ENCODE assay signal across 11 cellular contexts in the genomic region with DNA sequence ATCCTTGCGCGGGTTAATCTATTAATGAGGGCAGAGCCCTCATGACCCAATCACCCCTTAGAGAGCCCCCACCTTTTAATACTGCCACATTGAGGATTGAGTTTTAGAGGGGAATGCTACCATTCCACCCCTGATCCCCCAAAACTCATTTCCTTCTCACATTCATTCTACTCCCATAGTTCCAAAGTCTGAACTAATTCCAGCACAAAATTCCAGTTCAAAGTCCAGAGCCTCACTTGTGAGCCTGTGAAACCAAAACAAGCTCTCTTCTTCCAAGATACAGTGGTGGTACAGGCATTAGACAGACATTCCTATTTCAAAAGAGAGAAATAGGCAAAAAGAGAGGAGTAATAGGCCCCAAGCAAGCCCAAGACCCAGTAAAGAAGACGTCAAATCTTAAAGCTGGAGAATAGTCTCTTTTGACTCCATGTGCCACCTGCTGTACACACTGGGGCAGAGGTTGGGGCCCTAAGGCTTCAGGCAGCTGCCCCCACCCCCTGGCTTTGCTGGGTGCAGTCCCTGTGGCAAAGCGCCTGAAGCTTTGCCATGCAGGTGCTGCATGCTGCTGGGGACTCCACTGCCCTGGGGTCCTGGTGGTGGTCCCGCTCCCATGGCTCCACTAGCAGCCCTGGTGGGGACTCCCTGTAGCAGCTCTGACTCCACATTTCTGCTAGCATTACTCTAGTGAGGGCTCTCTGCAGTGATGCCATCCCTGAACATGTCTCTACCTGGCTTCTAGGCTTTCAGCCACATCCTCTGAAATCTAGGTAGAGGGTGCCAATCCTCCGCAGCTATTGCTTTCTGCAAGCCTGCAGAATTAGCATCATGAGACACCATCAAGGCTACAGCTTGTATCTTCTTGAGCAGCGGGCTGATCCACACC. TPM values are rescaled to one million over a fixed set of nuclear protein-coding genes. Genes with fewer than 3 reads are reported as not detected.
DNase-seq lines count a peak whose midpoint lies in the region; ATAC-seq and TF ChIP-seq lines count a peak whose summit lies in the region.
"Had no signal": no experiment of that assay in that cellular context is flagged by ENCODE, and none has a peak within 500 bp of the region (broad histone marks: within the 10 kb centered on the region; RNA-seq: fewer than 3 reads in every experiment).

No MANE protein-coding gene starts in this region.

- H3K27ac ChIP-seq in HCT116 (ENCODE audit: low read depth, low read length): no peak overlapping the region
- no peak overlapping the region for H3K27ac ChIP-seq in lower lobe of right lung
- no peak overlapping the region for H3K27ac ChIP-seq in adrenal gland

- H3K4me3 Mint-ChIP-seq in Calu3 (ENCODE audit: low read depth, unreplicated experiment): no peak overlapping the region
- H3K4me3 Mint-ChIP-seq in activated T-helper 17 cell treated with anti-CD3 and anti-CD28 coated beads, Interleukin-2, amount 50 U/mL, for 72 hours: no peak overlapping the region

- POLR2A ChIA-PET in HCT116 (lab: Charles Lee): interaction anchor here (0.7 to 0.9 kb wide), 2 partner anchors 89 to 91 kb away, joined by 3 read pairs; no protein-coding TSS in a partner anchor

- WGBS in adrenal gland, 4 donors: 80 to 94% (median 92%) methylated on average over 3 to 7 of the region's 7 CpGs

- no peaks in the 10 kb centered on the region for H3K9me3 Mint-ChIP-seq in Calu3 (ENCODE audit: low read depth, unreplicated experiment)
- no peaks in the 10 kb centered on the region for H3K9me3 Mint-ChIP-seq in activated T-helper 17 cell treated with anti-CD3 and anti-CD28 coated beads, Interleukin-2, amount 50 U/mL, for 72 hours

- CTCF ChIA-PET in Calu3 (lab: Charles Lee): interaction anchor here (1.0 to 1.6 kb wide), 2 partner anchors 48 to 165 kb away, joined by 3 to 7 read pairs; no protein-coding TSS in a partner anchor
- CTCF ChIA-PET in HCT116 (lab: Charles Lee): interaction anchor here (1.0 kb wide), 1 partner anchor 89 kb away, joined by 4 read pairs; no protein-coding TSS in a partner anchor

- DNase-seq in Calu3 (no peak), HCT116 (ENCODE audit: low read depth, low spot score) (no peak), lower lobe of right lung (no peak), adrenal gland (no peak), NCI-H1694 treated with DMSO at 0.1 percent for 48 hours (lab: John Stamatoyannopoulos, UW) (no peak), islet precursor cell (no peak)
- DNase-seq: effector CD8-positive, alpha-beta T cell; NCI-H2107; retina had no signal

- intact Hi-C loops in Calu3 (cut with micrococcal nuclease; ENCODE audit: unreplicated experiment): no loop called here
- intact Hi-C loops in HCT116 (cut with micrococcal nuclease): no loop called here
- intact Hi-C loops in lower lobe of right lung (cut with DNase I): no loop called here
- intact Hi-C loops in adrenal gland (cut with DNase I): no loop called here

- H3K27me3 Mint-ChIP-seq in Calu3 (ENCODE audit: unreplicated experiment): no peaks in the 10 kb centered on the region
- no peaks in the 10 kb centered on the region for H3K27me3 Mint-ChIP-seq in activated T-helper 17 cell treated with anti-CD3 and anti-CD28 coated beads, Interleukin-2, amount 50 U/mL, for 72 hours

- H3K27me3 ChIP-seq in HCT116 (ENCODE audit: insufficient read depth, low read length): no peaks in the 10 kb centered on the region
- no peaks in the 10 kb centered on the region for H3K27me3 ChIP-seq in lower lobe of right lung (ENCODE audit: low read depth)
- no peaks in the 10 kb centered on the region for H3K27me3 ChIP-seq in adrenal gland

- H3K36me3 ChIP-seq in HCT116 (ENCODE audit: control insufficient read depth in 1 of 2, insufficient read depth in 2 of 2, low read length in 2 of 2): no peaks in the 10 kb centered on the region
- H3K36me3 ChIP-seq in lower lobe of right lung: no peaks in the 10 kb centered on the region
- H3K36me3 ChIP-seq in adrenal gland (replicated peaks in 1 of 2): no peaks in the 10 kb centered on the region

- RAD21 ChIA-PET in HCT116 (lab: Charles Lee; ENCODE audit: low non-redundant PET in 1 of 2, low total read pairs in 2 of 2, uncharacterized antibody in 2 of 2, unreplicated experiment in 2 of 2): interaction anchor here in 1 of 2 experiments (0.6 kb wide), 1 partner anchor 89 kb away, joined by 6 read pairs; no protein-coding TSS in a partner anchor

- H3K4me3 ChIP-seq in HCT116 (replicated peaks in 1 of 2; ENCODE audit: low read depth in 1 of 2, low read length in 2 of 2) (no peak overlapping the region), lower lobe of right lung (no peak overlapping the region), adrenal gland (no peak overlapping the region)

- H3K9me2 ChIP-seq in HCT116 (ENCODE audit: insufficient read depth): no peaks in the 10 kb centered on the region

- H3K4me1 Mint-ChIP-seq in Calu3 (ENCODE audit: low read depth, unreplicated experiment): peaks cover 26% of the 10 kb centered on the region
- H3K4me1 Mint-ChIP-seq in activated T-helper 17 cell treated with anti-CD3 and anti-CD28 coated beads, Interleukin-2, amount 50 U/mL, for 72 hours: no peaks in the 10 kb centered on the region

- H3K9me3 ChIP-seq in HCT116 (ENCODE audit: control insufficient read depth in 1 of 2, insufficient read depth in 1 of 2, low read depth in 1 of 2, low read length in 2 of 2): no peaks in the 10 kb centered on the region
- no peaks in the 10 kb centered on the region for H3K9me3 ChIP-seq in lower lobe of right lung
- H3K9me3 ChIP-seq in adrenal gland (replicated peaks in 1 of 3): no peaks in the 10 kb centered on the region

- no peaks in the 10 kb centered on the region for H3K79me2 ChIP-seq in HCT116 (ENCODE audit: insufficient read depth, low read length)

- no peak overlapping the region for H3K9ac ChIP-seq in HCT116 (ENCODE audit: low read length)

- H3K4me1 ChIP-seq in HCT116 (ENCODE audit: control insufficient read depth in 1 of 2, insufficient read depth in 2 of 2, low read length in 2 of 2) (peaks cover 0 to 6% of the 10 kb centered on the region in 2 experiments; a peak in 1 of 4 replicates), lower lobe of right lung (no peaks in the 10 kb centered on the region), adrenal gland (replicated peaks in 1 of 2) (no peaks in the 10 kb centered on the region)

- peak; percentile 62 for ATAC-seq in HCT116
- peak; percentile 49 for ATAC-seq in activated T-helper 17 cell treated with anti-CD3 and anti-CD28 coated beads, Interleukin-2, amount 50 U/mL, for 72 hours (replicated peaks)
- ATAC-seq in lower lobe of right lung: peak; percentile 25 to 75
- no peak for ATAC-seq in GM18907 (IDR thresholded peaks at IDR 0.05; ENCODE audit: unreplicated experiment)

- no peak overlapping the region for H3K4me2 ChIP-seq in HCT116 (ENCODE audit: low read length)

- peak; percentile 60 for TF ChIP-seq RAD21 in HCT116 (IDR thresholded peaks at IDR 0.05; ENCODE audit: low read depth)

- no peak for TF ChIP-seq CTCF in Calu3 (IDR thresholded peaks at IDR 0.05; ENCODE audit: unreplicated experiment)
- peak; percentile 13 to 30 (median 23); a peak in 3 of 6 replicates for TF ChIP-seq CTCF in HCT116 (IDR thresholded peaks at IDR 0.05 in 2 of 3, conservative IDR thresholded peaks at IDR 0.05 in 1 of 3; ENCODE audit: borderline replicate concordance in 1 of 3, insufficient read depth in 1 of 3, low read depth in 2 of 3, low read length in 2 of 3)
- TF ChIP-seq CTCF in lower lobe of right lung (IDR thresholded peaks at IDR 0.05): peak; percentile 17
- TF ChIP-seq CTCF in adrenal gland (IDR thresholded peaks at IDR 0.05): no peak

- no peaks in the 10 kb centered on the region for H4K20me1 ChIP-seq in HCT116 (ENCODE audit: insufficient read depth)

- H3K36me3 Mint-ChIP-seq in Calu3 (ENCODE audit: insufficient read depth, unreplicated experiment): peaks cover 4% of the 10 kb centered on the region
- H3K36me3 Mint-ChIP-seq in activated T-helper 17 cell treated with anti-CD3 and anti-CD28 coated beads, Interleukin-2, amount 50 U/mL, for 72 hours (ENCODE audit: low read depth): no peaks in the 10 kb centered on the region

- BruUV-seq in Calu3 (replicated peaks; lab: Mats Ljungman, UMichigan): no TSS peak
- no TSS peak for BruUV-seq in HCT116 (replicated peaks; lab: Mats Ljungman, UMichigan)

- TF ChIP-seq POLR2A in HCT116 (IDR thresholded peaks at IDR 0.05; ENCODE audit: borderline replicate concordance, extremely low read depth, insufficient read depth, insufficient read length) (no peak), adrenal gland (IDR thresholded peaks at IDR 0.05) (no peak)

- H3K27ac Mint-ChIP-seq in Calu3 (ENCODE audit: unreplicated experiment): peak overlapping the region; percentile 28
- no peak overlapping the region for H3K27ac Mint-ChIP-seq in activated T-helper 17 cell treated with anti-CD3 and anti-CD28 coated beads, Interleukin-2, amount 50 U/mL, for 72 hours

- no peak overlapping the region for H2AFZ ChIP-seq in HCT116 (ENCODE audit: low read depth, low read length, poor library complexity, severe bottlenecking)

TF ChIP-seq in HCT116, 20 proteins besides CTCF, POLR2A, EP300 and RAD21:
- TF ChIP-seq CBX3 (IDR thresholded peaks at IDR 0.05; ENCODE audit: low read depth) (0 out of 2 replicates have a peak, but pooled peaks have one; percentile 16), EZH2 (IDR thresholded peaks at IDR 0.05) (no peak)
- TF ChIP-seq, protein P1, sequence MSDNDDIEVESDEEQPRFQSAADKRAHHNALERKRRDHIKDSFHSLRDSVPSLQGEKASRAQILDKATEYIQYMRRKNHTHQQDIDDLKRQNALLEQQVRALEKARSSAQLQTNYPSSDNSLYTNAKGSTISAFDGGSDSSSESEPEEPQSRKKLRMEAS (IDR thresholded peaks at IDR 0.05): 0 out of 2 replicates have a peak, but pooled peaks have one; percentile 18

RNA-seq across cellular contexts. Expression of a gene that starts 41.3 kb away (rescaled TPM):
- total RNA-seq in Calu3 (2022) (12.5 and 14.6 TPM in 2 replicates), HCT116 (2021; ENCODE audit: unreplicated experiment) (24.7 TPM), lower lobe of right lung (24.2 TPM), adrenal gland (10 to 100 TPM; 10.1 to 20.5 (median 14.0) TPM)
- polyA plus RNA-seq in HCT116 (2012): 16.2 and 17.8 TPM in 2 replicates
- total RNA-seq in activated T-helper 17 cell treated with anti-CD3 and anti-CD28 coated beads, Interleukin-2, amount 50 U/mL, for 72 hours: 10 to 100 TPM in 1 of 2 donors, 1 to 10 TPM in 1; 2.4 to 15.9 TPM
- 10 to 100 TPM in 1 of 3 donors, 1 to 10 TPM in 2; 3.4 to 13.6 (median 5.1) TPM for polyA plus RNA-seq in adrenal gland

Comparison
In these comparisons a context has a peak if more than half of its experiments do, and no peak if none do; other contexts are left out.
1. CTCF ChIP-seq: peak in HCT116 (3 of 3) and lower lobe of right lung (single experiment); none in Calu3 (single experiment) and adrenal gland (0 of 6).